ENCODE assay signal across 20 cellular contexts in the genomic region with DNA sequence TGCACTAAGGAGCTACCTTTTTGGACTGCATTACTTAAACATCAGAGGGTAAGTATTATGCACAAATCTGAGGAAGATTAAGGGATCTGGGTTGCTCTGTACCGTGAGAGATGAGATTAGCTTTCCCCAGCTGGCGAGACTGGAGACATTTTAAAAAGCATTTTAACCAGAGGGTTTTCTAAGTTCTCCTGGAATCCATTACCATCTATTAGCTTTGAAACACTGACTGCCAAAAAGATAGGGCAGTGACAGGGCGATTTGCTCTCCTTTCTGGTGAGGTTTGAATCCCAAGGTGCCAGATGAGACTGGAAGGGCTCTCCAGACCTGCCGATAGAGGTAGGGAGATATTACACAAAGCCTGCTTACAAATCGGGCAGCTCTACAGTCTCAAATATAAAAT.
DNase-seq lines count a peak whose midpoint lies in the region; ATAC-seq and TF ChIP-seq lines count a peak whose summit lies in the region.
"Had no signal": no experiment of that assay in that cellular context is flagged by ENCODE, and none has a peak within 500 bp of the region (broad histone marks: within the 10 kb centered on the region; RNA-seq: fewer than 3 reads in every experiment).

No MANE protein-coding gene starts in this region.

- no peaks in the 10 kb centered on the region for H4K20me1 ChIP-seq in PC-3 (ENCODE audit: low read length)
- H4K20me1 ChIP-seq in Karpas-422 (ENCODE audit: insufficient read depth, low read depth, low read length), result no peaks in the 10 kb centered on the region
- H4K20me1 ChIP-seq: BLaER1 had no signal

- intact Hi-C loops in PC-3 (cut with micrococcal nuclease), result no loop called here

- POLR2A ChIA-PET in PC-3 (lab: Charles Lee; ENCODE audit: unreplicated experiment), result no interaction called here

- CTCF ChIA-PET in PC-3 (lab: Charles Lee), result no interaction called here

- H3K36me3 ChIP-seq in PC-3 (ENCODE audit: low read depth, low read length), result no peaks in the 10 kb centered on the region
- H3K36me3 ChIP-seq in Karpas-422 (ENCODE audit: insufficient read depth, low read length), result no peaks in the 10 kb centered on the region
- H3K36me3 ChIP-seq: BLaER1 had no signal

- no TSS peak for BruUV-seq in PC-3 (replicated peaks; lab: Mats Ljungman, UMichigan)

- H3K4me1 ChIP-seq in PC-3 (ENCODE audit: insufficient read depth, low read length), result no peaks in the 10 kb centered on the region
- no peaks in the 10 kb centered on the region for H3K4me1 ChIP-seq in Karpas-422 (ENCODE audit: low read length)
- H3K4me1 ChIP-seq: BLaER1, Caco-2 had no signal

- H3K4me2 ChIP-seq in PC-3 (ENCODE audit: low read length) (no peak overlapping the region), Karpas-422 (ENCODE audit: low read depth, low read length, poor library complexity, severe bottlenecking) (no peak overlapping the region)
- H3K4me2 ChIP-seq: BLaER1, GM23338 had no signal

- H3K79me2 ChIP-seq in PC-3 (ENCODE audit: low read length) (no peaks in the 10 kb centered on the region), Karpas-422 (ENCODE audit: low read length) (no peaks in the 10 kb centered on the region)

- ATAC-seq in SK-N-SH treated with all-trans-retinoic acid at 6 μM for 48 hours (no peak; the same call in 2 of the 3 replicates), GM18861 (IDR thresholded peaks at IDR 0.05; ENCODE audit: unreplicated experiment) (no peak), PC-3 (no peak)
- ATAC-seq: CD8-positive, alpha-beta T cell; GM23338; HCT116 had no signal

- H3K9ac ChIP-seq in PC-3 (ENCODE audit: low read length), result no peak overlapping the region
- H3K9ac ChIP-seq in Karpas-422 (ENCODE audit: low read length), result no peak overlapping the region
- H3K9ac ChIP-seq: BLaER1 had no signal

- H3K27ac ChIP-seq in PC-3 (ENCODE audit: low read length), result no peak overlapping the region
- no peak overlapping the region for H3K27ac ChIP-seq in Karpas-422 (ENCODE audit: low read length)
- H3K27ac ChIP-seq: 22Rv1, BLaER1, C4-2B had no signal

- no peaks in the 10 kb centered on the region for H3F3A ChIP-seq in PC-3 (ENCODE audit: low read length, unreplicated experiment)

- no peak overlapping the region for H3K4me3 Mint-ChIP-seq in mesothelial cell of epicardium
- H3K4me3 Mint-ChIP-seq: B cell; CD4-positive, CD25-positive, alpha-beta regulatory T cell; CD8-positive, alpha-beta T cell; GM23338; H9 had no signal

- H3K9me2 ChIP-seq in PC-3 (replicated peaks; ENCODE audit: low read length) (no peaks in the 10 kb centered on the region), Karpas-422 (replicated peaks; ENCODE audit: insufficient read depth, low read length) (no peaks in the 10 kb centered on the region)

- H3K36me3 Mint-ChIP-seq in mesothelial cell of epicardium, result peaks cover 6% of the 10 kb centered on the region
- H3K36me3 Mint-ChIP-seq: CD4-positive, CD25-positive, alpha-beta regulatory T cell; CD8-positive, alpha-beta T cell had no signal

- H3K27me3 Mint-ChIP-seq in mesothelial cell of epicardium (ENCODE audit: low read depth), result no peaks in the 10 kb centered on the region
- H3K27me3 Mint-ChIP-seq: CD4-positive, CD25-positive, alpha-beta regulatory T cell had no signal

- no peaks in the 10 kb centered on the region for H3K9me3 ChIP-seq in PC-3 (ENCODE audit: low read length)
- no peaks in the 10 kb centered on the region for H3K9me3 ChIP-seq in Karpas-422 (ENCODE audit: low read length)
- H3K9me3 ChIP-seq: BLaER1, Caco-2 had no signal

- H3K4me3 ChIP-seq in PC-3 (ENCODE audit: low read length), result no peak overlapping the region
- H3K4me3 ChIP-seq in Karpas-422 (ENCODE audit: low read length), result no peak overlapping the region
- H3K4me3 ChIP-seq: BLaER1, GM23338 had no signal

- TF ChIP-seq CTCF in mesothelial cell of epicardium (IDR thresholded peaks at IDR 0.05; ENCODE audit: unreplicated experiment) (no peak), PC-3 (conservative IDR thresholded peaks at IDR 0.05; ENCODE audit: low read depth, low read length) (no peak)

- H3K27ac Mint-ChIP-seq in mesothelial cell of epicardium, result peak overlapping the region; percentile 5
- H3K27ac Mint-ChIP-seq: B cell; CD4-positive, CD25-positive, alpha-beta regulatory T cell; CD8-positive, alpha-beta T cell; GM23338; H9 had no signal

- DNase-seq in D341Med (ENCODE audit: low spot score) (peak; percentile 24), NCI-H82 (lab: John Stamatoyannopoulos, UW) (peak; percentile 83), mesothelial cell of epicardium (ENCODE audit: low spot score in 2 of 2, unreplicated experiment in 2 of 2) (no peak), EL (no peak), PC-3 (no peak), Karpas-422 (no peak)
- DNase-seq: Caco-2; CD4-positive, CD25-positive, alpha-beta regulatory T cell; CD8-positive, alpha-beta T cell; DMS53; DMS79 treated with DMSO at 0.1 percent for 48 hours; H9 had no signal

- peaks cover 3% of the 10 kb centered on the region for H3K9me3 Mint-ChIP-seq in mesothelial cell of epicardium
- H3K9me3 Mint-ChIP-seq: CD8-positive, alpha-beta T cell; GM23338; H9 had no signal

- no peak overlapping the region for H2AFZ ChIP-seq in PC-3 (ENCODE audit: low read length)
- no peak overlapping the region for H2AFZ ChIP-seq in Karpas-422 (ENCODE audit: low read length)
- H2AFZ ChIP-seq: GM23338 had no signal

- H3K27me3 ChIP-seq in PC-3 (ENCODE audit: low read length) (no peaks in the 10 kb centered on the region), Karpas-422 (ENCODE audit: low read length) (no peaks in the 10 kb centered on the region)
- H3K27me3 ChIP-seq: BLaER1 had no signal

- peaks cover 19% of the 10 kb centered on the region for H3K4me1 Mint-ChIP-seq in mesothelial cell of epicardium
- H3K4me1 Mint-ChIP-seq: B cell; CD4-positive, CD25-positive, alpha-beta regulatory T cell had no signal

TF ChIP-seq in SK-N-SH treated with all-trans-retinoic acid at 6 μM for 48 hours, 23 proteins besides CTCF, POLR2A, EP300 and RAD21:
- no peak for TF ChIP-seq ZC3H10 (CRISPR knock-in tag; IDR thresholded peaks at IDR 0.05)
- TF ChIP-seq ARNTL (CRISPR knock-in tag; IDR thresholded peaks at IDR 0.05; ENCODE audit: borderline replicate concordance, low read depth), result no peak
- no peak for TF ChIP-seq OSR1 (CRISPR knock-in tag; IDR thresholded peaks at IDR 0.05)
- TF ChIP-seq, protein P1, sequence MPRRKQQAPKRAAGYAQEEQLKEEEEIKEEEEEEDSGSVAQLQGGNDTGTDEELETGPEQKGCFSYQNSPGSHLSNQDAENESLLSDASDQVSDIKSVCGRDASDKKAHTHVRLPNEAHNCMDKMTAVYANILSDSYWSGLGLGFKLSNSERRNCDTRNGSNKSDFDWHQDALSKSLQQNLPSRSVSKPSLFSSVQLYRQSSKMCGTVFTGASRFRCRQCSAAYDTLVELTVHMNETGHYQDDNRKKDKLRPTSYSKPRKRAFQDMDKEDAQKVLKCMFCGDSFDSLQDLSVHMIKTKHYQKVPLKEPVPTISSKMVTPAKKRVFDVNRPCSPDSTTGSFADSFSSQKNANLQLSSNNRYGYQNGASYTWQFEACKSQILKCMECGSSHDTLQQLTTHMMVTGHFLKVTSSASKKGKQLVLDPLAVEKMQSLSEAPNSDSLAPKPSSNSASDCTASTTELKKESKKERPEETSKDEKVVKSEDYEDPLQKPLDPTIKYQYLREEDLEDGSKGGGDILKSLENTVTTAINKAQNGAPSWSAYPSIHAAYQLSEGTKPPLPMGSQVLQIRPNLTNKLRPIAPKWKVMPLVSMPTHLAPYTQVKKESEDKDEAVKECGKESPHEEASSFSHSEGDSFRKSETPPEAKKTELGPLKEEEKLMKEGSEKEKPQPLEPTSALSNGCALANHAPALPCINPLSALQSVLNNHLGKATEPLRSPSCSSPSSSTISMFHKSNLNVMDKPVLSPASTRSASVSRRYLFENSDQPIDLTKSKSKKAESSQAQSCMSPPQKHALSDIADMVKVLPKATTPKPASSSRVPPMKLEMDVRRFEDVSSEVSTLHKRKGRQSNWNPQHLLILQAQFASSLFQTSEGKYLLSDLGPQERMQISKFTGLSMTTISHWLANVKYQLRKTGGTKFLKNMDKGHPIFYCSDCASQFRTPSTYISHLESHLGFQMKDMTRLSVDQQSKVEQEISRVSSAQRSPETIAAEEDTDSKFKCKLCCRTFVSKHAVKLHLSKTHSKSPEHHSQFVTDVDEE (CRISPR knock-in tag; IDR thresholded peaks at IDR 0.05), result 0 out of 2 replicates have a peak, but pooled peaks have one; percentile 30
- peak; percentile 35; the same call in 1 of the 2 replicates for TF ChIP-seq TCF4 (CRISPR knock-in tag; IDR thresholded peaks at IDR 0.05; ENCODE audit: borderline replicate concordance)
- 0 out of 2 replicates have a peak, but pooled peaks have one; percentile 17 for TF ChIP-seq ISL1 (CRISPR knock-in tag; IDR thresholded peaks at IDR 0.05)

Comparison
In these comparisons a context has a peak if more than half of its experiments do, and no peak if none do; other contexts are left out.
1. DNase-seq: peak in D341Med (single experiment) and NCI-H82 (single experiment); none in mesothelial cell of epicardium (0 of 2), EL (single experiment), PC-3 (single experiment) and Karpas-422 (single experiment).